Comparison of ENCODE assay signal across 8 cellular contexts in genomic region chr1:89987170-89987819, GRCh38. TPM values are rescaled to one million over a fixed set of nuclear protein-coding genes. Genes with fewer than 3 reads are reported as not detected.
DNase-seq lines count a peak whose midpoint lies in the region; ATAC-seq, FAIRE-seq and TF ChIP-seq lines count a peak whose summit lies in the region.

No MANE protein-coding gene starts in this region.

- FAIRE-seq in GM19239 (lab: Jason Lieb, UNC) = peak; percentile 98

- no peak overlapping the region for H3K4me3 Mint-ChIP-seq in endothelial cell (ENCODE audit: unreplicated experiment)

- peak; percentile 82 for DNase-seq in CD1c-positive myeloid dendritic cell (ENCODE audit: extremely low spot score)
- peak; percentile 69 for DNase-seq in GM19239 (ENCODE audit: insufficient read length, low spot score)
- peak; percentile 15 for DNase-seq in NCI-H510A (lab: John Stamatoyannopoulos, UW)
- peak; percentile 40 to 58 for DNase-seq in activated CD4-positive, alpha-beta T cell treated with anti-CD3 and anti-CD28 coated beads for 4 hours
- DNase-seq in endothelial cell (ENCODE audit: low spot score) = peak; percentile 50
- peak; percentile 76 for DNase-seq in middle frontal gyrus (ENCODE audit: extremely low spot score, low spot score)
- no peak for DNase-seq in upper lobe of right lung

- intact Hi-C loops in upper lobe of right lung (cut with DNase I) = loop anchor here (5.0 kb wide), 1 partner anchor 180 kb away; no protein-coding TSS in a partner anchor

- H3K4me1 Mint-ChIP-seq in endothelial cell (ENCODE audit: unreplicated experiment) = peaks cover 4% of the 10 kb centered on the region

- H3K36me3 ChIP-seq in upper lobe of right lung = no peaks in the 10 kb centered on the region

- no peaks in the 10 kb centered on the region for H3K36me3 Mint-ChIP-seq in endothelial cell (ENCODE audit: low read depth, unreplicated experiment)

- H3K4me1 ChIP-seq in upper lobe of right lung = no peaks in the 10 kb centered on the region

- TF ChIP-seq CTCF in endothelial cell (IDR thresholded peaks at IDR 0.05; ENCODE audit: unreplicated experiment) (peak; percentile 86), upper lobe of right lung (IDR thresholded peaks at IDR 0.05) (peak; percentile 92)

- H3K4me3 ChIP-seq in upper lobe of right lung = no peak overlapping the region

- H3K27me3 ChIP-seq in upper lobe of right lung = no peaks in the 10 kb centered on the region

- no peaks in the 10 kb centered on the region for H3K9me3 ChIP-seq in upper lobe of right lung

- no peaks in the 10 kb centered on the region for H3K9me3 Mint-ChIP-seq in endothelial cell (ENCODE audit: unreplicated experiment)

- no peak overlapping the region for H3K27ac Mint-ChIP-seq in endothelial cell (ENCODE audit: unreplicated experiment)

- ATAC-seq in HG03439 (IDR thresholded peaks at IDR 0.05; ENCODE audit: unreplicated experiment) = peak; percentile 65
- ATAC-seq in upper lobe of right lung = peak; percentile 97

- H3K27me3 Mint-ChIP-seq in endothelial cell (ENCODE audit: unreplicated experiment) = peaks cover 1% of the 10 kb centered on the region

- no peak overlapping the region for H3K27ac ChIP-seq in upper lobe of right lung

RNA-seq across cellular contexts. Expression of gene ZNF326, which starts 7.6 kb away (rescaled TPM):
- total RNA-seq in endothelial cell (ENCODE audit: unreplicated experiment) (36.5 TPM), upper lobe of right lung (18.0 TPM)
